21 cellular contexts compared by ENCODE assay signal in the genomic region with DNA sequence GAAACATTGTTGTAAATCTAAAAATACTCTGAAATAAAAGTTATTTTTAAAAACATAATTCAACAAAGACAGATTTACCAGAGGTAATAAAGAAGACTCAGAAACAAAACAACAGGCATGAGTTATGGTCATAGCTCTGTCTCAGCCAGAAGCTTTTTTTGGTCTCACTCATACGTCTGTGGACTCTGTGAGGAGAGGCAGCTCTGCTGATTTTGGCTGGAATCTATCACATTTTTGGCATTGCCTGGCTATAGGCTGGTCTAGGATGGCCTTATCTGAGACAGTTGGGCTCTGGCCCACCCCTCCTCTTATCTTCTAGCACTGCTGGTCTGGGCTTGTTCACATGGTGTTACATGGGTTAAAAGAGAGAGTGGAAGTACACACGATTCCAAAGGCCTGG.
DNase-seq lines count a peak whose midpoint lies in the region; ATAC-seq and TF ChIP-seq lines count a peak whose summit lies in the region.
"Had no signal": no experiment of that assay in that cellular context is flagged by ENCODE, and none has a peak within 500 bp of the region (broad histone marks: within the 10 kb centered on the region; RNA-seq: fewer than 3 reads in every experiment).

No MANE protein-coding gene starts in this region.

- H3K27me3 ChIP-seq in HL-60 (ENCODE audit: insufficient read depth, poor library complexity, severe bottlenecking) (no peaks in the 10 kb centered on the region), upper lobe of left lung (no peaks in the 10 kb centered on the region), GM23338 (ENCODE audit: insufficient read depth) (no peaks in the 10 kb centered on the region)
- H3K27me3 ChIP-seq: transverse colon had no signal

- H3K36me3 ChIP-seq in upper lobe of left lung (no peaks in the 10 kb centered on the region), GM23338 (ENCODE audit: insufficient read depth) (no peaks in the 10 kb centered on the region)
- H3K36me3 ChIP-seq: transverse colon had no signal

- no peaks in the 10 kb centered on the region for H3F3A ChIP-seq in GM23338 (replicated peaks; ENCODE audit: low read depth)

- H3K4me3 Mint-ChIP-seq in chondrocyte (ENCODE audit: unreplicated experiment) (no peak overlapping the region), nephron progenitor cell (no peak overlapping the region), GM23338 (no peak overlapping the region)
- H3K4me3 Mint-ChIP-seq in activated T-cell treated with anti-CD3 and anti-CD28 coated beads, Interleukin-2, amount 50 U/mL, for 24 hours, result no peak overlapping the region
- H3K4me3 Mint-ChIP-seq: activated CD8-positive, alpha-beta T cell treated with anti-CD3 and anti-CD28 coated beads, Interleukin-2, amount 10 ng/mL, durations not matched to agents 7 days and 5 days; activated naive CD8-positive, alpha-beta T cell treated with anti-CD3 and anti-CD28 coated beads for 36 hours; CD4-positive, alpha-beta memory T cell; neural crest cell; stimulated activated naive B cell treated with anti-CD40 and anti-IgM and Interleukin-4, amounts not matched to agents 10 μg/mL and 1 μg/mL and 100 μg/mL, for 72 hours; T-cell had no signal

- H3K36me3 Mint-ChIP-seq in chondrocyte (ENCODE audit: low read depth), result no peaks in the 10 kb centered on the region
- H3K36me3 Mint-ChIP-seq in nephron progenitor cell (ENCODE audit: low read depth), result no peaks in the 10 kb centered on the region
- H3K36me3 Mint-ChIP-seq in activated T-cell treated with anti-CD3 and anti-CD28 coated beads, Interleukin-2, amount 50 U/mL, for 24 hours (ENCODE audit: low read depth), result no peaks in the 10 kb centered on the region
- no peaks in the 10 kb centered on the region for H3K36me3 Mint-ChIP-seq in GM23338 (ENCODE audit: low read depth)
- H3K36me3 Mint-ChIP-seq: activated naive CD8-positive, alpha-beta T cell treated with anti-CD3 and anti-CD28 coated beads for 36 hours; CD4-positive, alpha-beta memory T cell; stimulated activated naive B cell treated with anti-CD40 and anti-IgM and Interleukin-4, amounts not matched to agents 10 μg/mL and 1 μg/mL and 100 μg/mL, for 72 hours; T-cell had no signal

- H3K27ac Mint-ChIP-seq in chondrocyte (ENCODE audit: unreplicated experiment) (peak overlapping the region; percentile 11), nephron progenitor cell (peak overlapping the region; percentile 63), GM23338 (no peak overlapping the region)
- H3K27ac Mint-ChIP-seq in activated T-cell treated with anti-CD3 and anti-CD28 coated beads, Interleukin-2, amount 50 U/mL, for 24 hours, result no peak overlapping the region
- H3K27ac Mint-ChIP-seq: activated CD8-positive, alpha-beta T cell treated with anti-CD3 and anti-CD28 coated beads, Interleukin-2, amount 10 ng/mL, durations not matched to agents 7 days and 5 days; activated naive CD8-positive, alpha-beta T cell treated with anti-CD3 and anti-CD28 coated beads for 36 hours; CD4-positive, alpha-beta memory T cell; stimulated activated naive B cell treated with anti-CD40 and anti-IgM and Interleukin-4, amounts not matched to agents 10 μg/mL and 1 μg/mL and 100 μg/mL, for 72 hours; T-cell had no signal

- H4K20me1 ChIP-seq in GM23338 (replicated peaks; ENCODE audit: insufficient read depth), result no peaks in the 10 kb centered on the region

- H3K9me3 Mint-ChIP-seq in chondrocyte (ENCODE audit: low read depth), result no peaks in the 10 kb centered on the region
- H3K9me3 Mint-ChIP-seq in nephron progenitor cell, result no peaks in the 10 kb centered on the region
- peaks cover 8% of the 10 kb centered on the region for H3K9me3 Mint-ChIP-seq in activated T-cell treated with anti-CD3 and anti-CD28 coated beads, Interleukin-2, amount 50 U/mL, for 24 hours
- H3K9me3 Mint-ChIP-seq in GM23338, result no peaks in the 10 kb centered on the region
- H3K9me3 Mint-ChIP-seq: stimulated activated naive B cell treated with anti-CD40 and anti-IgM and Interleukin-4, amounts not matched to agents 10 μg/mL and 1 μg/mL and 100 μg/mL, for 72 hours had no signal

- 43 to 61% methylated on average over 2 of the region's 2 CpGs for WGBS in upper lobe of left lung, 2 donors

- H2AFZ ChIP-seq in GM23338, result no peak overlapping the region

- H3K4me1 Mint-ChIP-seq in chondrocyte (ENCODE audit: low read depth), result peaks cover 11% of the 10 kb centered on the region
- H3K4me1 Mint-ChIP-seq in nephron progenitor cell, result peaks cover 14% of the 10 kb centered on the region
- no peaks in the 10 kb centered on the region for H3K4me1 Mint-ChIP-seq in activated T-cell treated with anti-CD3 and anti-CD28 coated beads, Interleukin-2, amount 50 U/mL, for 24 hours (ENCODE audit: low read depth)
- no peaks in the 10 kb centered on the region for H3K4me1 Mint-ChIP-seq in GM23338
- H3K4me1 Mint-ChIP-seq: activated naive CD8-positive, alpha-beta T cell treated with anti-CD3 and anti-CD28 coated beads for 36 hours; CD4-positive, alpha-beta memory T cell; stimulated activated naive B cell treated with anti-CD40 and anti-IgM and Interleukin-4, amounts not matched to agents 10 μg/mL and 1 μg/mL and 100 μg/mL, for 72 hours; T-cell had no signal

- H3K27me3 Mint-ChIP-seq in chondrocyte (ENCODE audit: low read depth) (no peaks in the 10 kb centered on the region), nephron progenitor cell (ENCODE audit: low read depth, poor library complexity) (no peaks in the 10 kb centered on the region), GM23338 (ENCODE audit: insufficient read depth, low read depth, poor library complexity) (no peaks in the 10 kb centered on the region)
- no peaks in the 10 kb centered on the region for H3K27me3 Mint-ChIP-seq in activated T-cell treated with anti-CD3 and anti-CD28 coated beads, Interleukin-2, amount 50 U/mL, for 24 hours
- H3K27me3 Mint-ChIP-seq: activated naive CD8-positive, alpha-beta T cell treated with anti-CD3 and anti-CD28 coated beads for 36 hours; CD4-positive, alpha-beta memory T cell; stimulated activated naive B cell treated with anti-CD40 and anti-IgM and Interleukin-4, amounts not matched to agents 10 μg/mL and 1 μg/mL and 100 μg/mL, for 72 hours; T-cell had no signal

- no peak for TF ChIP-seq CTCF in HL-60 (IDR thresholded peaks at IDR 0.05; ENCODE audit: insufficient read depth, low read length)
- no peak for TF ChIP-seq CTCF in chondrocyte (IDR thresholded peaks at IDR 0.05)
- no peak for TF ChIP-seq CTCF in nephron progenitor cell (IDR thresholded peaks at IDR 0.05)
- no peak for TF ChIP-seq CTCF in upper lobe of left lung (IDR thresholded peaks at IDR 0.05)
- no peak for TF ChIP-seq CTCF in GM23338 (conservative IDR thresholded peaks at IDR 0.05; ENCODE audit: low read depth in 2 of 2)

- no peak overlapping the region for H3K4me2 ChIP-seq in GM23338

- no peak for TF ChIP-seq EP300 in upper lobe of left lung (IDR thresholded peaks at IDR 0.05)

- H3K4me1 ChIP-seq in upper lobe of left lung, result no peaks in the 10 kb centered on the region
- no peaks in the 10 kb centered on the region for H3K4me1 ChIP-seq in GM23338 (ENCODE audit: insufficient read depth)
- H3K4me1 ChIP-seq: transverse colon had no signal

- no peaks in the 10 kb centered on the region for H3K79me2 ChIP-seq in GM23338 (replicated peaks; ENCODE audit: insufficient read depth)

- DNase-seq in AG08395 (ENCODE audit: low spot score) (peak; percentile 9), HL-60 (ENCODE audit: low read depth in 1 of 2, low spot score in 1 of 2) (no peak), chondrocyte (ENCODE audit: low spot score) (no peak), nephron progenitor cell (no peak), upper lobe of left lung (no peak), mucosa of gallbladder (ENCODE audit: low spot score) (no peak), GM23338 (ENCODE audit: low spot score) (no peak)
- no peak for DNase-seq in activated T-cell treated with anti-CD3 and anti-CD28 coated beads, Interleukin-2, amount 50 U/mL, for 24 hours
- DNase-seq: activated CD8-positive, alpha-beta T cell treated with anti-CD3 and anti-CD28 coated beads, Interleukin-2, amount 10 ng/mL, durations not matched to agents 7 days and 5 days; activated naive CD8-positive, alpha-beta T cell treated with anti-CD3 and anti-CD28 coated beads for 36 hours; CD4-positive, alpha-beta memory T cell; DMS79; H7; NCI-H2029; NCI-H446; stimulated activated naive B cell treated with anti-CD40 and anti-IgM and Interleukin-4, amounts not matched to agents 10 μg/mL and 1 μg/mL and 100 μg/mL, for 72 hours; T-cell; transverse colon had no signal

- ATAC-seq in upper lobe of left lung (ENCODE audit: low FRiP score in 2 of 2) (no peak), GM23338 (no peak)
- ATAC-seq: activated CD8-positive, alpha-beta T cell treated with anti-CD3 and anti-CD28 coated beads, Interleukin-2, amount 10 ng/mL, durations not matched to agents 7 days and 5 days; esophagus mucosa; K562; stimulated activated naive B cell treated with anti-CD40 and anti-IgM and Interleukin-4, amounts not matched to agents 10 μg/mL and 1 μg/mL and 100 μg/mL, for 72 hours; T-cell had no signal

- no peaks in the 10 kb centered on the region for H3K9me3 ChIP-seq in upper lobe of left lung
- H3K9me3 ChIP-seq: transverse colon had no signal

- TF ChIP-seq POLR2A in upper lobe of left lung (IDR thresholded peaks at IDR 0.05), result no peak

- 0 out of 2 replicates have a peak, but pooled peaks cover 2% of the 10 kb centered on the region for H3K9me2 ChIP-seq in GM23338 (ENCODE audit: insufficient read depth)

- H3K27ac ChIP-seq in HL-60 (replicated peaks), result peak overlapping the region; percentile 42; the same call in 1 of the 2 replicates
- no peak overlapping the region for H3K27ac ChIP-seq in upper lobe of left lung
- no peak overlapping the region for H3K27ac ChIP-seq in GM23338 (ENCODE audit: low read depth)
- H3K27ac ChIP-seq: transverse colon had no signal

- H3K4me3 ChIP-seq in HL-60 (replicated peaks; ENCODE audit: insufficient read depth, low read length) (no peak overlapping the region), upper lobe of left lung (no peak overlapping the region), GM23338 (no peak overlapping the region)
- H3K4me3 ChIP-seq: K562, transverse colon had no signal

TF ChIP-seq in GM23338, 12 proteins besides CTCF, POLR2A, EP300 and RAD21:
- no peak for TF ChIP-seq CREB1 (CRISPR knock-in tag; IDR thresholded peaks at IDR 0.05; ENCODE audit: low read depth)
TF ChIP-seq in GM23338: peak in this region for 0.

Comparison
In these comparisons a context has a peak if more than half of its experiments do, and no peak if none do; other contexts are left out.
1. H3K27ac Mint-ChIP-seq: peak in chondrocyte (single experiment) and nephron progenitor cell (single experiment); none in activated T-cell treated with anti-CD3 and anti-CD28 coated beads, Interleukin-2, amount 50 U/mL, for 24 hours (single experiment) and GM23338 (single experiment).